In the genomic region with DNA sequence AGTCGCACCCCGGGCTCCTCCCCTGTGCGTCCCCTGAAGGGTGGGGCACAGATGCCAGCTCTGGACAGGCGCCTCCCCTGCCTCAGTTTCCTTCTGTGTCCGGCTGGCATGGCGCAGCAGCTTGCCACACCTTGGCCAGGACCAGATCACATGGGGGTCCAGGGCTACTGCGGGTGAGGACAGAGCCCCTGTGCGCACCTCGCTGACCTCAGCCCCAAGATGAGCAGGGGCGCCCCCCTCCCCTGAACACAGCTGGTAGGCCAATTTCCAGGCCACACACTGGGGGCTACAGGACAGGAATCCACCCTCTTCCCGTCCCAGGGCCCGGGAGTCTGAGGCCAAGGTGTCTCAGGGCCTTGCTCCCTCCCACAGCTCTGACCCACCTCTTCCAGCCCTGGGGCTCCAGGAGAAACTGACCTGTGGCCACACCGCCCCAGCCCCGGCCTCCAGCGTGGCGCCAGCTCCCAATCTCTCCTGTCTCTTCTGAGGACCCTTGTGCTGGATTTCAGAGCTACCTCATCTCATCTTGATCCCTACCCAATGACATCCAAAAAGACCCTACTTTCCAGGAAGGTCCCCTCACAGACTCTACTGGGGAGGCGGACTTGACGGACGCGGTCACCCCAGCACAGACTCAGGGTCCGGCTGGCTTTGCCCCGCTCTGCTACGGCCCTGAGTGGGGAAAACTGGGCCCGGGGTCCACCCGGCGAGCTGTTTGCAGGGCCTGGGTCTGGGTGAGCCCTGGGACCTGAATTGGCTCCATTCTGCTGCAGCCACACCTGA, we compare ENCODE assay signal across 1 cellular context.
TF ChIP-seq lines count a peak whose summit lies in the region.

No MANE protein-coding gene starts in this region.

TF ChIP-seq in GM12878, 131 proteins besides CTCF, POLR2A, EP300 and RAD21:
- no peak for TF ChIP-seq RAD51 (IDR thresholded peaks at IDR 0.05)
- no peak for TF ChIP-seq ESRRA (IDR thresholded peaks at IDR 0.05; ENCODE audit: low read length)
- TF ChIP-seq POU2F2 (IDR thresholded peaks at IDR 0.05; ENCODE audit: borderline replicate concordance, low read depth, low read length): no peak
- TF ChIP-seq, protein P1, sequence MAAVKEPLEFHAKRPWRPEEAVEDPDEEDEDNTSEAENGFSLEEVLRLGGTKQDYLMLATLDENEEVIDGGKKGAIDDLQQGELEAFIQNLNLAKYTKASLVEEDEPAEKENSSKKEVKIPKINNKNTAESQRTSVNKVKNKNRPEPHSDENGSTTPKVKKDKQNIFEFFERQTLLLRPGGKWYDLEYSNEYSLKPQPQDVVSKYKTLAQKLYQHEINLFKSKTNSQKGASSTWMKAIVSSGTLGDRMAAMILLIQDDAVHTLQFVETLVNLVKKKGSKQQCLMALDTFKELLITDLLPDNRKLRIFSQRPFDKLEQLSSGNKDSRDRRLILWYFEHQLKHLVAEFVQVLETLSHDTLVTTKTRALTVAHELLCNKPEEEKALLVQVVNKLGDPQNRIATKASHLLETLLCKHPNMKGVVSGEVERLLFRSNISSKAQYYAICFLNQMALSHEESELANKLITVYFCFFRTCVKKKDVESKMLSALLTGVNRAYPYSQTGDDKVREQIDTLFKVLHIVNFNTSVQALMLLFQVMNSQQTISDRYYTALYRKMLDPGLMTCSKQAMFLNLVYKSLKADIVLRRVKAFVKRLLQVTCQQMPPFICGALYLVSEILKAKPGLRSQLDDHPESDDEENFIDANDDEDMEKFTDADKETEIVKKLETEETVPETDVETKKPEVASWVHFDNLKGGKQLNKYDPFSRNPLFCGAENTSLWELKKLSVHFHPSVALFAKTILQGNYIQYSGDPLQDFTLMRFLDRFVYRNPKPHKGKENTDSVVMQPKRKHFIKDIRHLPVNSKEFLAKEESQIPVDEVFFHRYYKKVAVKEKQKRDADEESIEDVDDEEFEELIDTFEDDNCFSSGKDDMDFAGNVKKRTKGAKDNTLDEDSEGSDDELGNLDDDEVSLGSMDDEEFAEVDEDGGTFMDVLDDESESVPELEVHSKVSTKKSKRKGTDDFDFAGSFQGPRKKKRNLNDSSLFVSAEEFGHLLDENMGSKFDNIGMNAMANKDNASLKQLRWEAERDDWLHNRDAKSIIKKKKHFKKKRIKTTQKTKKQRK (IDR thresholded peaks at IDR 0.05; ENCODE audit: low read depth, low read length): no peak
- TF ChIP-seq POLR2AphosphoS2 (IDR thresholded peaks at IDR 0.05; ENCODE audit: low read depth, low read length): no peak
- no peak for TF ChIP-seq CREM (IDR thresholded peaks at IDR 0.05; ENCODE audit: low read depth)
- no peak for TF ChIP-seq ZNF24 (IDR thresholded peaks at IDR 0.05)
- TF ChIP-seq, protein P2, sequence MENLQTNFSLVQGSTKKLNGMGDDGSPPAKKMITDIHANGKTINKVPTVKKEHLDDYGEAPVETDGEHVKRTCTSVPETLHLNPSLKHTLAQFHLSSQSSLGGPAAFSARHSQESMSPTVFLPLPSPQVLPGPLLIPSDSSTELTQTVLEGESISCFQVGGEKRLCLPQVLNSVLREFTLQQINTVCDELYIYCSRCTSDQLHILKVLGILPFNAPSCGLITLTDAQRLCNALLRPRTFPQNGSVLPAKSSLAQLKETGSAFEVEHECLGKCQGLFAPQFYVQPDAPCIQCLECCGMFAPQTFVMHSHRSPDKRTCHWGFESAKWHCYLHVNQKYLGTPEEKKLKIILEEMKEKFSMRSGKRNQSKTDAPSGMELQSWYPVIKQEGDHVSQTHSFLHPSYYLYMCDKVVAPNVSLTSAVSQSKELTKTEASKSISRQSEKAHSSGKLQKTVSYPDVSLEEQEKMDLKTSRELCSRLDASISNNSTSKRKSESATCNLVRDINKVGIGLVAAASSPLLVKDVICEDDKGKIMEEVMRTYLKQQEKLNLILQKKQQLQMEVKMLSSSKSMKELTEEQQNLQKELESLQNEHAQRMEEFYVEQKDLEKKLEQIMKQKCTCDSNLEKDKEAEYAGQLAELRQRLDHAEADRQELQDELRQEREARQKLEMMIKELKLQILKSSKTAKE (IDR thresholded peaks at IDR 0.05; ENCODE audit: low read depth, poor library complexity, severe bottlenecking): no peak
- TF ChIP-seq SP1 (IDR thresholded peaks at IDR 0.05; ENCODE audit: low read depth, low read length): no peak
- TF ChIP-seq, protein P3, sequence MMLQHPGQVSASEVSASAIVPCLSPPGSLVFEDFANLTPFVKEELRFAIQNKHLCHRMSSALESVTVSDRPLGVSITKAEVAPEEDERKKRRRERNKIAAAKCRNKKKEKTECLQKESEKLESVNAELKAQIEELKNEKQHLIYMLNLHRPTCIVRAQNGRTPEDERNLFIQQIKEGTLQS (IDR thresholded peaks at IDR 0.05; ENCODE audit: borderline replicate concordance, extremely low read depth, low read depth, low read length): no peak
- TF ChIP-seq, protein P4, sequence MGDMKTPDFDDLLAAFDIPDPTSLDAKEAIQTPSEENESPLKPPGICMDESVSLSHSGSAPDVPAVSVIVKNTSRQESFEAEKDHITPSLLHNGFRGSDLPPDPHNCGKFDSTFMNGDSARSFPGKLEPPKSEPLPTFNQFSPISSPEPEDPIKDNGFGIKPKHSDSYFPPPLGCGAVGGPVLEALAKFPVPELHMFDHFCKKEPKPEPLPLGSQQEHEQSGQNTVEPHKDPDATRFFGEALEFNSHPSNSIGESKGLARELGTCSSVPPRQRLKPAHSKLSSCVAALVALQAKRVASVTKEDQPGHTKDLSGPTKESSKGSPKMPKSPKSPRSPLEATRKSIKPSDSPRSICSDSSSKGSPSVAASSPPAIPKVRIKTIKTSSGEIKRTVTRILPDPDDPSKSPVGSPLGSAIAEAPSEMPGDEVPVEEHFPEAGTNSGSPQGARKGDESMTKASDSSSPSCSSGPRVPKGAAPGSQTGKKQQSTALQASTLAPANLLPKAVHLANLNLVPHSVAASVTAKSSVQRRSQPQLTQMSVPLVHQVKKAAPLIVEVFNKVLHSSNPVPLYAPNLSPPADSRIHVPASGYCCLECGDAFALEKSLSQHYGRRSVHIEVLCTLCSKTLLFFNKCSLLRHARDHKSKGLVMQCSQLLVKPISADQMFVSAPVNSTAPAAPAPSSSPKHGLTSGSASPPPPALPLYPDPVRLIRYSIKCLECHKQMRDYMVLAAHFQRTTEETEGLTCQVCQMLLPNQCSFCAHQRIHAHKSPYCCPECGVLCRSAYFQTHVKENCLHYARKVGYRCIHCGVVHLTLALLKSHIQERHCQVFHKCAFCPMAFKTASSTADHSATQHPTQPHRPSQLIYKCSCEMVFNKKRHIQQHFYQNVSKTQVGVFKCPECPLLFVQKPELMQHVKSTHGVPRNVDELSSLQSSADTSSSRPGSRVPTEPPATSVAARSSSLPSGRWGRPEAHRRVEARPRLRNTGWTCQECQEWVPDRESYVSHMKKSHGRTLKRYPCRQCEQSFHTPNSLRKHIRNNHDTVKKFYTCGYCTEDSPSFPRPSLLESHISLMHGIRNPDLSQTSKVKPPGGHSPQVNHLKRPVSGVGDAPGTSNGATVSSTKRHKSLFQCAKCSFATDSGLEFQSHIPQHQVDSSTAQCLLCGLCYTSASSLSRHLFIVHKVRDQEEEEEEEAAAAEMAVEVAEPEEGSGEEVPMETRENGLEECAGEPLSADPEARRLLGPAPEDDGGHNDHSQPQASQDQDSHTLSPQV (IDR thresholded peaks at IDR 0.05): no peak
- TF ChIP-seq ETV6 (conservative IDR thresholded peaks at IDR 0.05 in 1 of 2, IDR thresholded peaks at IDR 0.05 in 1 of 2; ENCODE audit: borderline replicate concordance in 1 of 2, low read depth in 1 of 2): no peak
- no peak for TF ChIP-seq FOS (IDR thresholded peaks at IDR 0.05; ENCODE audit: borderline replicate concordance, extremely low read depth, insufficient read length)
- TF ChIP-seq ZNF217 (IDR thresholded peaks at IDR 0.05): no peak
- TF ChIP-seq, protein P5, sequence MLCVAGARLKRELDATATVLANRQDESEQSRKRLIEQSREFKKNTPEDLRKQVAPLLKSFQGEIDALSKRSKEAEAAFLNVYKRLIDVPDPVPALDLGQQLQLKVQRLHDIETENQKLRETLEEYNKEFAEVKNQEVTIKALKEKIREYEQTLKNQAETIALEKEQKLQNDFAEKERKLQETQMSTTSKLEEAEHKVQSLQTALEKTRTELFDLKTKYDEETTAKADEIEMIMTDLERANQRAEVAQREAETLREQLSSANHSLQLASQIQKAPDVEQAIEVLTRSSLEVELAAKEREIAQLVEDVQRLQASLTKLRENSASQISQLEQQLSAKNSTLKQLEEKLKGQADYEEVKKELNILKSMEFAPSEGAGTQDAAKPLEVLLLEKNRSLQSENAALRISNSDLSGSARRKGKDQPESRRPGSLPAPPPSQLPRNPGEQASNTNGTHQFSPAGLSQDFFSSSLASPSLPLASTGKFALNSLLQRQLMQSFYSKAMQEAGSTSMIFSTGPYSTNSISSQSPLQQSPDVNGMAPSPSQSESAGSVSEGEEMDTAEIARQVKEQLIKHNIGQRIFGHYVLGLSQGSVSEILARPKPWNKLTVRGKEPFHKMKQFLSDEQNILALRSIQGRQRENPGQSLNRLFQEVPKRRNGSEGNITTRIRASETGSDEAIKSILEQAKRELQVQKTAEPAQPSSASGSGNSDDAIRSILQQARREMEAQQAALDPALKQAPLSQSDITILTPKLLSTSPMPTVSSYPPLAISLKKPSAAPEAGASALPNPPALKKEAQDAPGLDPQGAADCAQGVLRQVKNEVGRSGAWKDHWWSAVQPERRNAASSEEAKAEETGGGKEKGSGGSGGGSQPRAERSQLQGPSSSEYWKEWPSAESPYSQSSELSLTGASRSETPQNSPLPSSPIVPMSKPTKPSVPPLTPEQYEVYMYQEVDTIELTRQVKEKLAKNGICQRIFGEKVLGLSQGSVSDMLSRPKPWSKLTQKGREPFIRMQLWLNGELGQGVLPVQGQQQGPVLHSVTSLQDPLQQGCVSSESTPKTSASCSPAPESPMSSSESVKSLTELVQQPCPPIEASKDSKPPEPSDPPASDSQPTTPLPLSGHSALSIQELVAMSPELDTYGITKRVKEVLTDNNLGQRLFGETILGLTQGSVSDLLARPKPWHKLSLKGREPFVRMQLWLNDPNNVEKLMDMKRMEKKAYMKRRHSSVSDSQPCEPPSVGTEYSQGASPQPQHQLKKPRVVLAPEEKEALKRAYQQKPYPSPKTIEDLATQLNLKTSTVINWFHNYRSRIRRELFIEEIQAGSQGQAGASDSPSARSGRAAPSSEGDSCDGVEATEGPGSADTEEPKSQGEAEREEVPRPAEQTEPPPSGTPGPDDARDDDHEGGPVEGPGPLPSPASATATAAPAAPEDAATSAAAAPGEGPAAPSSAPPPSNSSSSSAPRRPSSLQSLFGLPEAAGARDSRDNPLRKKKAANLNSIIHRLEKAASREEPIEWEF (IDR thresholded peaks at IDR 0.05; ENCODE audit: insufficient replicate concordance, low read depth, low read length): no peak
- TF ChIP-seq, protein P6, sequence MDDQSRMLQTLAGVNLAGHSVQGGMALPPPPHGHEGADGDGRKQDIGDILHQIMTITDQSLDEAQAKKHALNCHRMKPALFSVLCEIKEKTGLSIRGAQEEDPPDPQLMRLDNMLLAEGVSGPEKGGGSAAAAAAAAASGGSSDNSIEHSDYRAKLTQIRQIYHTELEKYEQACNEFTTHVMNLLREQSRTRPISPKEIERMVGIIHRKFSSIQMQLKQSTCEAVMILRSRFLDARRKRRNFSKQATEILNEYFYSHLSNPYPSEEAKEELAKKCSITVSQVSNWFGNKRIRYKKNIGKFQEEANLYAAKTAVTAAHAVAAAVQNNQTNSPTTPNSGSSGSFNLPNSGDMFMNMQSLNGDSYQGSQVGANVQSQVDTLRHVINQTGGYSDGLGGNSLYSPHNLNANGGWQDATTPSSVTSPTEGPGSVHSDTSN (IDR thresholded peaks at IDR 0.05; ENCODE audit: insufficient replicate concordance, low read depth, low read length): no peak
- TF ChIP-seq TAF1 (IDR thresholded peaks at IDR 0.05; ENCODE audit: borderline replicate concordance, low read depth, low read length): no peak
TF ChIP-seq in GM12878: peak in this region for 0.
